33 cellular contexts compared by ENCODE assay signal in the genomic region with DNA sequence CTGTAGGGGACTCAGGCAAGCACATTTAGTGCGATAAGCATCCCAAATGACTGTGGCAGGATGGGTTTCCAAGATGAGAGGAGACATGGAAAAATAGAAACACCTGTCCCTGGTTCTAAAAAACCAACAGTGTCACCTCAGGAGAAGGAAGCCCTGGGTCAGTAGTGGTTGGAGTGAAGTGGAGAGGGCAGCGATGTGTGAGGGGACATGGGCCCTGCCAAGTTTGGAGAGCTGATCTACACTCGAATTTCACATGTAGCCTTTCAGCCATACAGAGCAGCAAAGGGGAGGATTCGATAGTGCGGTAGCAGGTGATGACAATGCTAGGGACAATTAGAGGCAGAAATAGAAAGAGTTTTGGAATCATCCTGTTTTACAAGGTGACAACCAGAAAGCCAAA. TPM values are rescaled to one million over a fixed set of nuclear protein-coding genes. Genes with fewer than 3 reads are reported as not detected.
"Had no signal": no experiment of that assay in that cellular context is flagged by ENCODE, and none has a peak within 500 bp of the region (broad histone marks: within the 10 kb centered on the region; RNA-seq: fewer than 3 reads in every experiment).

No MANE protein-coding gene starts in this region.

- H3K27ac Mint-ChIP-seq: activated CD4-positive, alpha-beta memory T cell treated with anti-CD3 and anti-CD28 coated beads for 36 hours; activated CD4-positive, alpha-beta T cell treated with anti-CD3 and anti-CD28 coated beads for 36 hours; activated CD4-positive, alpha-beta T cell treated with anti-CD3 and anti-CD28 coated beads, Interleukin-2, amount 10 ng/mL, durations not matched to agents 24 days and 14 days; activated CD8-positive, alpha-beta memory T cell treated with anti-CD3 and anti-CD28 coated beads, Interleukin-2, amount 10 ng/mL, durations not matched to agents 7 days and 5 days; activated CD8-positive, alpha-beta T cell treated with anti-CD3 and anti-CD28 coated beads, Interleukin-2, amount 10 ng/mL, durations not matched to agents 7 days and 5 days; activated naive CD4-positive, alpha-beta T cell treated with anti-CD3 and anti-CD28 coated beads for 36 hours; activated naive CD4-positive, alpha-beta T cell treated with anti-CD3 and anti-CD28 coated beads, Interleukin-2, amount 50 U/mL, for 24 hours; activated naive CD8-positive, alpha-beta T cell treated with anti-CD3 and anti-CD28 coated beads for 36 hours; activated naive CD8-positive, alpha-beta T cell treated with anti-CD3 and anti-CD28 coated beads, Interleukin-2, amount 50 U/mL, for 24 hours; activated T-helper 1 cell treated with anti-CD3 and anti-CD28 coated beads, Interleukin-12 subunit alpha, Interleukin-12 subunit beta, Interleukin-2, Interleukin-4 antibody, amounts not matched to agents 30 ng/mL and 10 ng/mL and 1 ng/mL, durations not matched to agents 14 hours and 24 hours and 36 hours; activated T-helper 2 cell treated with anti-CD3 and anti-CD28 coated beads, Interferon-gamma antibody, Interleukin-2, Interleukin-4, amounts not matched to agents 10 μg/mL and 5 μg/mL and 100 μg/mL, durations not matched to agents 14 hours and 24 hours and 36 hours; dendritic cell treated with granulocyte-macrophage colony-stimulating factor and Interleukin-4, amounts not matched to agents 40 ng/mL and 50 ng/mL, for 4 days; endodermal cell had no signal

- H3K36me3 Mint-ChIP-seq: activated CD4-positive, alpha-beta memory T cell treated with anti-CD3 and anti-CD28 coated beads for 36 hours; activated CD8-positive, alpha-beta memory T cell treated with anti-CD3 and anti-CD28 coated beads, Interleukin-2, amount 10 ng/mL, durations not matched to agents 7 days and 5 days; activated naive CD4-positive, alpha-beta T cell treated with anti-CD3 and anti-CD28 coated beads, Interleukin-2, amount 50 U/mL, for 24 hours; activated naive CD8-positive, alpha-beta T cell treated with anti-CD3 and anti-CD28 coated beads for 36 hours had no signal

- H3K4me3 Mint-ChIP-seq: activated CD4-positive, alpha-beta memory T cell treated with anti-CD3 and anti-CD28 coated beads for 36 hours; activated CD4-positive, alpha-beta T cell treated with anti-CD3 and anti-CD28 coated beads for 36 hours; activated CD4-positive, alpha-beta T cell treated with anti-CD3 and anti-CD28 coated beads, Interleukin-2, amount 10 ng/mL, durations not matched to agents 24 days and 14 days; activated CD8-positive, alpha-beta memory T cell treated with anti-CD3 and anti-CD28 coated beads, Interleukin-2, amount 10 ng/mL, durations not matched to agents 7 days and 5 days; activated CD8-positive, alpha-beta T cell treated with anti-CD3 and anti-CD28 coated beads, Interleukin-2, amount 10 ng/mL, durations not matched to agents 7 days and 5 days; activated naive CD4-positive, alpha-beta T cell treated with anti-CD3 and anti-CD28 coated beads for 36 hours; activated naive CD4-positive, alpha-beta T cell treated with anti-CD3 and anti-CD28 coated beads, Interleukin-2, amount 50 U/mL, for 24 hours; activated naive CD8-positive, alpha-beta T cell treated with anti-CD3 and anti-CD28 coated beads for 36 hours; activated naive CD8-positive, alpha-beta T cell treated with anti-CD3 and anti-CD28 coated beads, Interleukin-2, amount 50 U/mL, for 24 hours; activated T-helper 1 cell treated with anti-CD3 and anti-CD28 coated beads, Interleukin-12 subunit alpha, Interleukin-12 subunit beta, Interleukin-2, Interleukin-4 antibody, amounts not matched to agents 30 ng/mL and 10 ng/mL and 1 ng/mL, durations not matched to agents 14 hours and 24 hours and 36 hours; dendritic cell treated with granulocyte-macrophage colony-stimulating factor and Interleukin-4, amounts not matched to agents 40 ng/mL and 50 ng/mL, for 4 days; endodermal cell had no signal

- DNase-seq: activated CD4-positive, alpha-beta memory T cell treated with anti-CD3 and anti-CD28 coated beads for 36 hours; activated CD4-positive, alpha-beta T cell treated with anti-CD3 and anti-CD28 coated beads for 36 hours; activated CD4-positive, alpha-beta T cell treated with anti-CD3 and anti-CD28 coated beads, Interleukin-2, amount 10 ng/mL, durations not matched to agents 24 days and 14 days; activated CD4-positive, CD25-positive, alpha-beta regulatory T cell; activated CD4-positive, CD25-positive, alpha-beta regulatory T cell treated with anti-CD3 and anti-CD28 coated beads, Interleukin-2, amount 50 U/mL, for 72 hours; activated CD8-positive, alpha-beta memory T cell treated with anti-CD3 and anti-CD28 coated beads, Interleukin-2, amount 10 ng/mL, durations not matched to agents 7 days and 5 days; activated CD8-positive, alpha-beta memory T cell treated with anti-CD3 and anti-CD28 coated beads, Interleukin-2, amount 50 U/mL, for 4 hours; activated CD8-positive, alpha-beta T cell treated with anti-CD3 and anti-CD28 coated beads, Interleukin-2, amount 10 ng/mL, durations not matched to agents 7 days and 5 days; activated effector memory CD4-positive, alpha-beta T cell treated with anti-CD3 and anti-CD28 coated beads, Interleukin-2, amount 50 U/mL, for 16 hours; activated naive CD4-positive, alpha-beta T cell treated with anti-CD3 and anti-CD28 coated beads for 36 hours; activated naive CD8-positive, alpha-beta T cell treated with anti-CD3 and anti-CD28 coated beads for 36 hours; activated naive CD8-positive, alpha-beta T cell treated with anti-CD3 and anti-CD28 coated beads, Interleukin-2, amount 50 U/mL, for 24 hours; activated T-cell treated with anti-CD3 and anti-CD28 coated beads, Interleukin-2, amount 50 U/mL, for 1 hour; activated T-cell treated with anti-CD3 and anti-CD28 coated beads, Interleukin-2, amount 50 U/mL, for 48 hours; adrenal gland; amygdala; aorta; body of pancreas; central memory CD4-positive, alpha-beta T cell; cerebellar nuclear complex; dorsolateral prefrontal cortex; effector memory CD4-positive, alpha-beta T cell; endodermal cell; foreskin fibroblast; head of caudate nucleus; T-helper 2 cell had no signal

- H3K9me3 Mint-ChIP-seq: activated CD4-positive, alpha-beta memory T cell treated with anti-CD3 and anti-CD28 coated beads for 36 hours; activated naive CD4-positive, alpha-beta T cell treated with anti-CD3 and anti-CD28 coated beads for 36 hours; activated naive CD4-positive, alpha-beta T cell treated with anti-CD3 and anti-CD28 coated beads, Interleukin-2, amount 50 U/mL, for 24 hours; activated naive CD8-positive, alpha-beta T cell treated with anti-CD3 and anti-CD28 coated beads, Interleukin-2, amount 50 U/mL, for 24 hours; activated T-helper 1 cell treated with anti-CD3 and anti-CD28 coated beads, Interleukin-12 subunit alpha, Interleukin-12 subunit beta, Interleukin-2, Interleukin-4 antibody, amounts not matched to agents 30 ng/mL and 10 ng/mL and 1 ng/mL, durations not matched to agents 14 hours and 24 hours and 36 hours; activated T-helper 2 cell treated with anti-CD3 and anti-CD28 coated beads, Interferon-gamma antibody, Interleukin-2, Interleukin-4, amounts not matched to agents 10 μg/mL and 5 μg/mL and 100 μg/mL, durations not matched to agents 14 hours and 24 hours and 36 hours; endodermal cell had no signal

- H3K4me1 Mint-ChIP-seq: activated CD4-positive, alpha-beta T cell treated with anti-CD3 and anti-CD28 coated beads for 36 hours; activated CD4-positive, alpha-beta T cell treated with anti-CD3 and anti-CD28 coated beads, Interleukin-2, amount 10 ng/mL, durations not matched to agents 24 days and 14 days; activated CD8-positive, alpha-beta memory T cell treated with anti-CD3 and anti-CD28 coated beads, Interleukin-2, amount 10 ng/mL, durations not matched to agents 7 days and 5 days; activated naive CD4-positive, alpha-beta T cell treated with anti-CD3 and anti-CD28 coated beads, Interleukin-2, amount 50 U/mL, for 24 hours; activated naive CD8-positive, alpha-beta T cell treated with anti-CD3 and anti-CD28 coated beads for 36 hours; activated naive CD8-positive, alpha-beta T cell treated with anti-CD3 and anti-CD28 coated beads, Interleukin-2, amount 50 U/mL, for 24 hours; endodermal cell had no signal

- ATAC-seq: activated CD4-positive, alpha-beta T cell treated with anti-CD3 and anti-CD28 coated beads for 36 hours; activated CD8-positive, alpha-beta memory T cell treated with anti-CD3 and anti-CD28 coated beads, Interleukin-2, amount 10 ng/mL, durations not matched to agents 7 days and 5 days; activated CD8-positive, alpha-beta T cell treated with anti-CD3 and anti-CD28 coated beads, Interleukin-2, amount 10 ng/mL, durations not matched to agents 7 days and 5 days; activated naive CD8-positive, alpha-beta T cell treated with anti-CD3 and anti-CD28 coated beads, Interleukin-2, amount 50 U/mL, for 24 hours; body of pancreas; esophagus mucosa had no signal

RNA-seq across cellular contexts. Expression of a gene that starts 32.6 kb away (rescaled TPM):
- total RNA-seq: activated CD4-positive, alpha-beta memory T cell treated with anti-CD3 and anti-CD28 coated beads for 36 hours; activated CD4-positive, alpha-beta T cell treated with anti-CD3 and anti-CD28 coated beads for 36 hours; activated CD4-positive, alpha-beta T cell treated with anti-CD3 and anti-CD28 coated beads, Interleukin-2, amount 10 ng/mL, durations not matched to agents 24 days and 14 days; activated CD8-positive, alpha-beta memory T cell treated with anti-CD3 and anti-CD28 coated beads for 36 hours; activated CD8-positive, alpha-beta memory T cell treated with anti-CD3 and anti-CD28 coated beads, Interleukin-2, amount 10 ng/mL, durations not matched to agents 7 days and 5 days; activated CD8-positive, alpha-beta T cell treated with anti-CD3 and anti-CD28 coated beads, Interleukin-2, amount 10 ng/mL, durations not matched to agents 7 days and 5 days; activated naive CD4-positive, alpha-beta T cell treated with anti-CD3 and anti-CD28 coated beads for 36 hours; activated naive CD8-positive, alpha-beta T cell treated with anti-CD3 and anti-CD28 coated beads for 36 hours; activated T-helper 1 cell treated with anti-CD3 and anti-CD28 coated beads, Interleukin-12 subunit alpha, Interleukin-12 subunit beta, Interleukin-2, Interleukin-4 antibody, amounts not matched to agents 30 ng/mL and 10 ng/mL and 1 ng/mL, durations not matched to agents 14 hours and 24 hours and 36 hours; activated T-helper 2 cell treated with anti-CD3 and anti-CD28 coated beads, Interferon-gamma antibody, Interleukin-2, Interleukin-4, amounts not matched to agents 10 μg/mL and 5 μg/mL and 100 μg/mL, durations not matched to agents 14 hours and 24 hours and 36 hours; body of pancreas; epithelial cell of proximal tubule; esophagus mucosa had no signal
